In genomic region chr9:91134608-91135007, GRCh38 we compare ENCODE assay signal across 18 cellular contexts.
DNase-seq lines count a peak whose midpoint lies in the region; ATAC-seq and TF ChIP-seq lines count a peak whose summit lies in the region.
"Had no signal": no experiment of that assay in that cellular context is flagged by ENCODE, and none has a peak within 500 bp of the region (broad histone marks: within the 10 kb centered on the region; RNA-seq: fewer than 3 reads in every experiment).

No MANE protein-coding gene starts in this region.

- no peak overlapping the region for H3K4me3 Mint-ChIP-seq in activated naive CD8-positive, alpha-beta T cell
- H3K4me3 Mint-ChIP-seq in activated naive CD8-positive, alpha-beta T cell treated with anti-CD3 and anti-CD28 coated beads, Interleukin-2, amount 50 U/mL, for 24 hours: no peak overlapping the region
- no peak overlapping the region for H3K4me3 Mint-ChIP-seq in activated T-helper 2 cell treated with anti-CD3 and anti-CD28 coated beads, Interferon-gamma antibody, Interleukin-2, Interleukin-4, amounts not matched to agents 10 μg/mL and 5 μg/mL and 100 μg/mL, durations not matched to agents 14 hours and 24 hours and 36 hours (ENCODE audit: low read depth)
- H3K4me3 Mint-ChIP-seq: CD14-positive monocyte; CD8-positive, alpha-beta T cell; H9 had no signal

- H2AFZ ChIP-seq in IMR-90 (replicated peaks; ENCODE audit: low read length, poor library complexity): no peak overlapping the region

- TF ChIP-seq CTCF in IMR-90 (conservative IDR thresholded peaks at IDR 0.05; ENCODE audit: low read depth, low read length): no peak
- no peak for TF ChIP-seq CTCF in esophagus squamous epithelium (IDR thresholded peaks at IDR 0.05)

- no CpG with 5 or more reads among the region's 2 CpGs for WGBS in IMR-90 (ENCODE audit: extremely low coverage in 2 of 2, insufficient read length in 1 of 2), 2 experiments
- WGBS in esophagus squamous epithelium, 2 donors: 29 to 50% methylated on average over 2 of the region's 2 CpGs

- no peaks in the 10 kb centered on the region for H3K9me3 ChIP-seq in IMR-90 (ENCODE audit: control insufficient read depth, insufficient read depth, low read length)
- no peaks in the 10 kb centered on the region for H3K9me3 ChIP-seq in esophagus squamous epithelium
- H3K9me3 ChIP-seq: A549, BE2C had no signal

- H3K36me3 ChIP-seq in IMR-90 (ENCODE audit: control insufficient read depth, insufficient read depth, low read length): no peaks in the 10 kb centered on the region
- no peaks in the 10 kb centered on the region for H3K36me3 ChIP-seq in esophagus squamous epithelium
- H3K36me3 ChIP-seq: BE2C had no signal

- H2AK5ac ChIP-seq in IMR-90 (ENCODE audit: low read depth, low read length): peak overlapping the region; percentile 74; the same call in 1 of the 2 replicates

- H3K27ac Mint-ChIP-seq in activated naive CD8-positive, alpha-beta T cell: peak overlapping the region; percentile 61
- H3K27ac Mint-ChIP-seq in activated naive CD8-positive, alpha-beta T cell treated with anti-CD3 and anti-CD28 coated beads, Interleukin-2, amount 50 U/mL, for 24 hours: no peak overlapping the region
- peak overlapping the region; percentile 57 for H3K27ac Mint-ChIP-seq in activated T-helper 2 cell treated with anti-CD3 and anti-CD28 coated beads, Interferon-gamma antibody, Interleukin-2, Interleukin-4, amounts not matched to agents 10 μg/mL and 5 μg/mL and 100 μg/mL, durations not matched to agents 14 hours and 24 hours and 36 hours
- H3K27ac Mint-ChIP-seq: CD14-positive monocyte; CD8-positive, alpha-beta T cell; H9 had no signal

- H3K4me3 ChIP-seq in IMR-90 (ENCODE audit: insufficient read depth, low read depth, low read length) (no peak overlapping the region), esophagus squamous epithelium (no peak overlapping the region)
- H3K4me3 ChIP-seq: A549 had no signal

- H3K9ac ChIP-seq in IMR-90 (ENCODE audit: low read depth, low read length): no peak overlapping the region

- peak overlapping the region; percentile 32 for H2BK5ac ChIP-seq in IMR-90 (ENCODE audit: low read depth, low read length, poor library complexity, severe bottlenecking)

- peak overlapping the region; percentile 73; the same call in 2 of the 3 replicates for H2BK15ac ChIP-seq in IMR-90 (ENCODE audit: low read depth, low read length)

- CTCF ChIA-PET in IMR-90 (lab: Yijun Ruan, JAX): no interaction called here

- peaks cover 2% of the 10 kb centered on the region for H3K36me3 Mint-ChIP-seq in activated naive CD8-positive, alpha-beta T cell
- H3K36me3 Mint-ChIP-seq in activated naive CD8-positive, alpha-beta T cell treated with anti-CD3 and anti-CD28 coated beads, Interleukin-2, amount 50 U/mL, for 24 hours (ENCODE audit: low read depth): peaks cover 4% of the 10 kb centered on the region
- H3K36me3 Mint-ChIP-seq in activated T-helper 2 cell treated with anti-CD3 and anti-CD28 coated beads, Interferon-gamma antibody, Interleukin-2, Interleukin-4, amounts not matched to agents 10 μg/mL and 5 μg/mL and 100 μg/mL, durations not matched to agents 14 hours and 24 hours and 36 hours (ENCODE audit: low read depth): peaks cover 68% of the 10 kb centered on the region
- H3K36me3 Mint-ChIP-seq: CD14-positive monocyte; CD8-positive, alpha-beta T cell had no signal

- peaks cover 5% of the 10 kb centered on the region for H3K9me1 ChIP-seq in IMR-90 (ENCODE audit: insufficient read depth, low read length)

- no peak for TF ChIP-seq RAD21 in IMR-90 (IDR thresholded peaks at IDR 0.05; ENCODE audit: low read length)

- no peaks in the 10 kb centered on the region for H3K9me3 Mint-ChIP-seq in activated naive CD8-positive, alpha-beta T cell (ENCODE audit: low read depth)
- no peaks in the 10 kb centered on the region for H3K9me3 Mint-ChIP-seq in activated naive CD8-positive, alpha-beta T cell treated with anti-CD3 and anti-CD28 coated beads, Interleukin-2, amount 50 U/mL, for 24 hours
- H3K9me3 Mint-ChIP-seq in activated T-helper 2 cell treated with anti-CD3 and anti-CD28 coated beads, Interferon-gamma antibody, Interleukin-2, Interleukin-4, amounts not matched to agents 10 μg/mL and 5 μg/mL and 100 μg/mL, durations not matched to agents 14 hours and 24 hours and 36 hours: peaks cover 22% of the 10 kb centered on the region
- H3K9me3 Mint-ChIP-seq: CD8-positive, alpha-beta T cell had no signal

- H3K27ac ChIP-seq in IMR-90 (ENCODE audit: insufficient read depth, low read length) (peak overlapping the region; percentile 9; the same call in 1 of the 2 replicates), esophagus squamous epithelium (peak overlapping the region in 2 of 4 donors; percentile 1 to 42)
- H3K27ac ChIP-seq: A549 had no signal

- H4K91ac ChIP-seq in IMR-90 (ENCODE audit: insufficient read depth, low read depth, low read length): peak overlapping the region; percentile 72

- peak overlapping the region; percentile 87 for H2BK20ac ChIP-seq in IMR-90 (ENCODE audit: low read depth, low read length)

- H4K8ac ChIP-seq in IMR-90 (ENCODE audit: low read depth in 2 of 2, low read length in 2 of 2): peak overlapping the region; percentile 51 to 54; a peak in 2 of 4 replicates

- no peaks in the 10 kb centered on the region for H3K27me3 Mint-ChIP-seq in activated naive CD8-positive, alpha-beta T cell
- peaks cover 2% of the 10 kb centered on the region for H3K27me3 Mint-ChIP-seq in activated naive CD8-positive, alpha-beta T cell treated with anti-CD3 and anti-CD28 coated beads, Interleukin-2, amount 50 U/mL, for 24 hours
- H3K27me3 Mint-ChIP-seq in activated T-helper 2 cell treated with anti-CD3 and anti-CD28 coated beads, Interferon-gamma antibody, Interleukin-2, Interleukin-4, amounts not matched to agents 10 μg/mL and 5 μg/mL and 100 μg/mL, durations not matched to agents 14 hours and 24 hours and 36 hours (ENCODE audit: low read depth): no peaks in the 10 kb centered on the region

- no peak overlapping the region for H2AK9ac ChIP-seq in IMR-90 (replicated peaks; ENCODE audit: low read depth, low read length, poor library complexity)

- peak overlapping the region; percentile 64 for H3K14ac ChIP-seq in IMR-90 (replicated peaks; ENCODE audit: low read depth, low read length)

- peaks cover 0 to 15% of the 10 kb centered on the region in 2 experiments; a peak in 2 of 4 replicates for H3K79me1 ChIP-seq in IMR-90 (ENCODE audit: low read depth in 1 of 2, low read length in 2 of 2)

- peak overlapping the region; percentile 82 for H3K4ac ChIP-seq in IMR-90 (ENCODE audit: low read depth, low read length)

- peak overlapping the region; percentile 78 for H2BK120ac ChIP-seq in IMR-90 (ENCODE audit: low read depth, low read length)

- no peak for DNase-seq in activated naive CD8-positive, alpha-beta T cell treated with anti-CD3 and anti-CD28 coated beads, Interleukin-2, amount 50 U/mL, for 24 hours
- DNase-seq in IMR-90 (no peak), esophagus squamous epithelium (lab: John Stamatoyannopoulos, UW) (no peak), NCI-H1417 (lab: John Stamatoyannopoulos, UW) (no peak)
- no peak for DNase-seq in activated T-helper 2 cell treated with anti-CD3 and anti-CD28 coated beads, Interferon-gamma antibody, Interleukin-2, Interleukin-4, amounts not matched to agents 10 μg/mL and 5 μg/mL and 100 μg/mL, durations not matched to agents 14 hours and 24 hours and 36 hours (ENCODE audit: low spot score)
- DNase-seq: BE2C; CD8-positive, alpha-beta T cell; COR-L47; DMS153; DMS79 treated with DMSO at 0.1 percent for 48 hours; EL; GOT3; H9 had no signal

- POLR2A ChIA-PET in IMR-90 (lab: Charles Lee; ENCODE audit: unreplicated experiment): no interaction called here

- H3K4me1 ChIP-seq in IMR-90 (ENCODE audit: control insufficient read depth, insufficient read depth, low read length) (peaks cover 20% of the 10 kb centered on the region), esophagus squamous epithelium (peaks cover 3 to 25% (median 9%) of the 10 kb centered on the region in 3 donors)
- H3K4me1 ChIP-seq: BE2C had no signal

- TF ChIP-seq POLR2A in IMR-90 (IDR thresholded peaks at IDR 0.05; ENCODE audit: low read depth, low read length) (no peak), esophagus squamous epithelium (IDR thresholded peaks at IDR 0.05) (no peak)

- peaks cover 19% of the 10 kb centered on the region for H3K4me1 Mint-ChIP-seq in activated naive CD8-positive, alpha-beta T cell (ENCODE audit: low read depth)
- H3K4me1 Mint-ChIP-seq in activated naive CD8-positive, alpha-beta T cell treated with anti-CD3 and anti-CD28 coated beads, Interleukin-2, amount 50 U/mL, for 24 hours: peaks cover 38% of the 10 kb centered on the region
- H3K4me1 Mint-ChIP-seq in activated T-helper 2 cell treated with anti-CD3 and anti-CD28 coated beads, Interferon-gamma antibody, Interleukin-2, Interleukin-4, amounts not matched to agents 10 μg/mL and 5 μg/mL and 100 μg/mL, durations not matched to agents 14 hours and 24 hours and 36 hours (ENCODE audit: low read depth): peaks cover 65% of the 10 kb centered on the region

- no TSS peak for BruUV-seq in IMR-90 (replicated peaks; lab: Mats Ljungman, UMichigan)

- no peak overlapping the region for H3K4me2 ChIP-seq in IMR-90 (ENCODE audit: low read depth, low read length)
- H3K4me2 ChIP-seq: A549 had no signal

- H4K5ac ChIP-seq in IMR-90 (ENCODE audit: low read depth, low read length): peak overlapping the region; percentile 30; the same call in 1 of the 2 replicates

- intact Hi-C loops in IMR-90 (cut with micrococcal nuclease) (loop anchor here (5.0 kb wide), 1 partner anchor 58 kb away; no protein-coding TSS in a partner anchor), esophagus squamous epithelium (cut with DNase I) (no loop called here)
- intact Hi-C loops in activated T-helper 2 cell treated with anti-CD3 and anti-CD28 coated beads, Interferon-gamma antibody, Interleukin-2, Interleukin-4, amounts not matched to agents 10 μg/mL and 5 μg/mL and 100 μg/mL, durations not matched to agents 14 hours and 24 hours and 36 hours (cut with micrococcal nuclease): loop anchor here (5.0 kb wide), 2 partner anchors 152 to 213 kb away; no protein-coding TSS in a partner anchor

- peak overlapping the region; percentile 55; the same call in 1 of the 2 replicates for H3K18ac ChIP-seq in IMR-90 (ENCODE audit: low read depth, low read length)

- H3K56ac ChIP-seq in IMR-90 (ENCODE audit: extremely low read depth, insufficient read depth, low read length): no peak overlapping the region

- ATAC-seq in activated naive CD8-positive, alpha-beta T cell treated with anti-CD3 and anti-CD28 coated beads, Interleukin-2, amount 50 U/mL, for 24 hours: no peak
- ATAC-seq in IMR-90 (ENCODE audit: low read depth) (no peak), HG03457 (IDR thresholded peaks at IDR 0.05; ENCODE audit: unreplicated experiment) (no peak)
- ATAC-seq: A549; CD8-positive, alpha-beta T cell; HepG2 had no signal

- H3K27me3 ChIP-seq in IMR-90 (ENCODE audit: control insufficient read depth, insufficient read depth, low read length): no peaks in the 10 kb centered on the region
- H3K27me3 ChIP-seq in esophagus squamous epithelium: no peaks in the 10 kb centered on the region

- dilution Hi-C loops in IMR-90 (cut with HindIII; ENCODE audit: low sequenced_read_pairs, unreplicated experiment): no loop called here

- H3K23ac ChIP-seq in IMR-90 (ENCODE audit: low read depth, low read length): no peak overlapping the region

- in situ Hi-C loops in IMR-90 (cut with MboI; ENCODE audit: low sequenced_read_pairs): no loop called here

- H4K20me1 ChIP-seq in IMR-90 (ENCODE audit: insufficient read depth, low read length): no peaks in the 10 kb centered on the region

TF ChIP-seq in IMR-90, 13 proteins besides CTCF, POLR2A, EP300 and RAD21 (continues in another document):
- TF ChIP-seq SMC3 (IDR thresholded peaks at IDR 0.05; ENCODE audit: low read depth, low read length): no peak
